In the genomic region with DNA sequence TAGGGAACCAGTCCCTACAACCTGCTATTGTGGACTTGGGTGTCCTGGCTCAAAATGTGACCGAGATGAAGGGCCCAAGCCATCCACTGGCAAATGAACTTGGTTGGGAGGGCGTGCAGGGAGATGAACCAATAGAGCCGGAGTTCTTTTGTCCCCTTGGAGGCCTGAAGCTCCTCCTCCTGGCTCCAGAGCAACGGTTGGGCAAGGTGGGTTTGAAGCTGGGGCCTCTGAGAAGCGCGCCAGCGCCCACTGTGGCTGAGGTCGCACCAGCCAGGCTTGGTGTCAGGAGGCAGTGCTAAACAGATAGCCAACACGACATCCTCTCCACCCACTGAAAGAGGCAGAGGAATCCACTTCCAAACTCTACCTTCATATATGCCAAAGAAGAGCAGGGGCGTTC, we compare ENCODE assay signal across 1 cellular context.
TF ChIP-seq lines count a peak whose summit lies in the region.

No MANE protein-coding gene starts in this region.

TF ChIP-seq in HCT116, 20 proteins besides CTCF, POLR2A, EP300 and RAD21:
- TF ChIP-seq ZNF274 (IDR thresholded peaks at IDR 0.05; ENCODE audit: low read depth, low read length) (no peak), TCF7L2 (IDR thresholded peaks at IDR 0.05; ENCODE audit: borderline replicate concordance, extremely low read depth, insufficient read depth, insufficient read length) (no peak), ELF1 (IDR thresholded peaks at IDR 0.05; ENCODE audit: borderline replicate concordance, low read depth) (no peak), CBX3 (IDR thresholded peaks at IDR 0.05; ENCODE audit: low read depth) (no peak), FOSL1 (IDR thresholded peaks at IDR 0.05; ENCODE audit: low read depth) (no peak)
- TF ChIP-seq, protein P1, sequence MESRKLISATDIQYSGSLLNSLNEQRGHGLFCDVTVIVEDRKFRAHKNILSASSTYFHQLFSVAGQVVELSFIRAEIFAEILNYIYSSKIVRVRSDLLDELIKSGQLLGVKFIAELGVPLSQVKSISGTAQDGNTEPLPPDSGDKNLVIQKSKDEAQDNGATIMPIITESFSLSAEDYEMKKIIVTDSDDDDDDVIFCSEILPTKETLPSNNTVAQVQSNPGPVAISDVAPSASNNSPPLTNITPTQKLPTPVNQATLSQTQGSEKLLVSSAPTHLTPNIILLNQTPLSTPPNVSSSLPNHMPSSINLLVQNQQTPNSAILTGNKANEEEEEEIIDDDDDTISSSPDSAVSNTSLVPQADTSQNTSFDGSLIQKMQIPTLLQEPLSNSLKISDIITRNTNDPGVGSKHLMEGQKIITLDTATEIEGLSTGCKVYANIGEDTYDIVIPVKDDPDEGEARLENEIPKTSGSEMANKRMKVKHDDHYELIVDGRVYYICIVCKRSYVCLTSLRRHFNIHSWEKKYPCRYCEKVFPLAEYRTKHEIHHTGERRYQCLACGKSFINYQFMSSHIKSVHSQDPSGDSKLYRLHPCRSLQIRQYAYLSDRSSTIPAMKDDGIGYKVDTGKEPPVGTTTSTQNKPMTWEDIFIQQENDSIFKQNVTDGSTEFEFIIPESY (IDR thresholded peaks at IDR 0.05; ENCODE audit: extremely low read depth, insufficient replicate concordance, low read length): no peak
- TF ChIP-seq, protein P2, sequence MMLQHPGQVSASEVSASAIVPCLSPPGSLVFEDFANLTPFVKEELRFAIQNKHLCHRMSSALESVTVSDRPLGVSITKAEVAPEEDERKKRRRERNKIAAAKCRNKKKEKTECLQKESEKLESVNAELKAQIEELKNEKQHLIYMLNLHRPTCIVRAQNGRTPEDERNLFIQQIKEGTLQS (IDR thresholded peaks at IDR 0.05): no peak
